In the genomic region with DNA sequence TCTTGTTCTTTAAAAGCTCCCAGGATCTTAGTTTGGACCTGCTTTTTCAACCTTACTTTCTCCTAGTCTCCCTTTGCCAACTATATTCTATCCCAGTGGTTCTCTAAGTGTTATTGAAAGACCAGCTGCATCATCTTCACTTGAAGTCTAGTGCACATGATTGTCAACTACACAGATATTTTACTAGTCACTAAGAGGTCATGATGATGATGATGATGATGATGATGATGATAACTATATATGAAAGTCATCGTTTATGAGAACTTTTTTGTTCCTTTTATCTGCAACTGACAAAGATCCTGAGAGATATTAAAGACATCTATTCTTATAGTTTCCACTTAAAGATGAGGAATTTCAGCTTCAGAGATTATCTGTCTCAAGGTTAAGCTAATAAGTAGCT, we compare ENCODE assay signal across 3 cellular contexts.
TF ChIP-seq lines count a peak whose summit lies in the region.

No MANE protein-coding gene starts in this region.

TF ChIP-seq in HepG2, 621 proteins besides CTCF, POLR2A, EP300 and RAD21:
- TF ChIP-seq ZNF773 (CRISPR knock-in tag; IDR thresholded peaks at IDR 0.05; ENCODE audit: borderline replicate concordance) (no peak), MTERF4 (CRISPR knock-in tag; IDR thresholded peaks at IDR 0.05) (no peak), CREB1 (IDR thresholded peaks at IDR 0.05) (peak; percentile 65), CREB1 (CRISPR knock-in tag; IDR thresholded peaks at IDR 0.05) (no peak), ZBTB49 (CRISPR knock-in tag; IDR thresholded peaks at IDR 0.05; ENCODE audit: borderline replicate concordance) (no peak), ZNF883 (CRISPR knock-in tag; IDR thresholded peaks at IDR 0.05; ENCODE audit: not compliant biosample characterization) (no peak), NFIB (CRISPR knock-in tag; IDR thresholded peaks at IDR 0.05; ENCODE audit: borderline replicate concordance) (no peak), GPN1 (CRISPR knock-in tag; IDR thresholded peaks at IDR 0.05; ENCODE audit: borderline replicate concordance) (no peak)
TF ChIP-seq in HepG2: peak in this region for 1.

TF ChIP-seq in HEK293, 187 proteins besides CTCF, POLR2A, EP300 and RAD21:
- no peak for TF ChIP-seq ZNF529 (tag by site-specific recombination; IDR thresholded peaks at IDR 0.05; ENCODE audit: insufficient replicate concordance)
- TF ChIP-seq, protein P1, sequence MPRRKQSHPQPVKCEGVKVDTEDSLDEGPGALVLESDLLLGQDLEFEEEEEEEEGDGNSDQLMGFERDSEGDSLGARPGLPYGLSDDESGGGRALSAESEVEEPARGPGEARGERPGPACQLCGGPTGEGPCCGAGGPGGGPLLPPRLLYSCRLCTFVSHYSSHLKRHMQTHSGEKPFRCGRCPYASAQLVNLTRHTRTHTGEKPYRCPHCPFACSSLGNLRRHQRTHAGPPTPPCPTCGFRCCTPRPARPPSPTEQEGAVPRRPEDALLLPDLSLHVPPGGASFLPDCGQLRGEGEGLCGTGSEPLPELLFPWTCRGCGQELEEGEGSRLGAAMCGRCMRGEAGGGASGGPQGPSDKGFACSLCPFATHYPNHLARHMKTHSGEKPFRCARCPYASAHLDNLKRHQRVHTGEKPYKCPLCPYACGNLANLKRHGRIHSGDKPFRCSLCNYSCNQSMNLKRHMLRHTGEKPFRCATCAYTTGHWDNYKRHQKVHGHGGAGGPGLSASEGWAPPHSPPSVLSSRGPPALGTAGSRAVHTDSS (tag by site-specific recombination; IDR thresholded peaks at IDR 0.05), result peak; percentile 54; the same call in 1 of the 2 replicates

TF ChIP-seq in IMR-90, 13 proteins besides CTCF, POLR2A, EP300 and RAD21:
- TF ChIP-seq NFE2L2 (IDR thresholded peaks at IDR 0.05; ENCODE audit: low read depth, low read length) (no peak), SMC3 (IDR thresholded peaks at IDR 0.05; ENCODE audit: low read depth, low read length) (no peak), MAZ (IDR thresholded peaks at IDR 0.05; ENCODE audit: borderline replicate concordance, low read depth, low read length) (no peak), CHD1 (IDR thresholded peaks at IDR 0.05; ENCODE audit: low read depth, low read length) (no peak), CEBPB (IDR thresholded peaks at IDR 0.05; ENCODE audit: low read depth, low read length) (no peak), MXI1 (IDR thresholded peaks at IDR 0.05; ENCODE audit: borderline replicate concordance, low read depth, low read length) (no peak), MAFK (IDR thresholded peaks at IDR 0.05; ENCODE audit: low read depth, low read length) (no peak), RCOR1 (IDR thresholded peaks at IDR 0.05; ENCODE audit: insufficient replicate concordance, low read length) (no peak), RFX5 (IDR thresholded peaks at IDR 0.05; ENCODE audit: low read depth, low read length) (no peak), BHLHE40 (IDR thresholded peaks at IDR 0.05; ENCODE audit: low read depth, low read length) (no peak), FOS (IDR thresholded peaks at IDR 0.05; ENCODE audit: low read depth, low read length) (no peak), ELK1 (IDR thresholded peaks at IDR 0.05; ENCODE audit: borderline replicate concordance, low read depth, low read length) (no peak)
- TF ChIP-seq, protein P2, sequence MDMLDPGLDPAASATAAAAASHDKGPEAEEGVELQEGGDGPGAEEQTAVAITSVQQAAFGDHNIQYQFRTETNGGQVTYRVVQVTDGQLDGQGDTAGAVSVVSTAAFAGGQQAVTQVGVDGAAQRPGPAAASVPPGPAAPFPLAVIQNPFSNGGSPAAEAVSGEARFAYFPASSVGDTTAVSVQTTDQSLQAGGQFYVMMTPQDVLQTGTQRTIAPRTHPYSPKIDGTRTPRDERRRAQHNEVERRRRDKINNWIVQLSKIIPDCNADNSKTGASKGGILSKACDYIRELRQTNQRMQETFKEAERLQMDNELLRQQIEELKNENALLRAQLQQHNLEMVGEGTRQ (IDR thresholded peaks at IDR 0.05; ENCODE audit: low read depth, low read length), result no peak
TF ChIP-seq in IMR-90: peak in this region for 0.
